Comparison of ENCODE assay signal across 13 cellular contexts in the genomic region with DNA sequence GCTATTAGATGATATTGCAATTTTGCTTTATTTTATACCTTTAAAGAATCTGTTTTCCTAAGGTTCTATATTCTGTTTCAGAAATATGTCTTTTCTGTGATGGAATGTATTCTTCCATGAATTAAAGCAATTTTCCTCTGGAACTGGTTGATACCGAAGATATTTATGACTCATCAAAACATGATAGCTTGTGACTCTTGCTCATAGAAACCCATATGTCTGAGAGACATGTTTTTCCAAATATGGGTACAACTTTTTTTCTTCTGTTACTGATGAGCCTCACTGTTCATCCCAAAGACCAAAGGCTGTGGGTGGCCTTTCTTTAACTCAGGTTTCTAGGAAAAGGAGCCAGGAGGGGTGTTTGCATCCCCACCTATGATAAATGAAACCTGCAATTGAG.
DNase-seq lines count a peak whose midpoint lies in the region; FAIRE-seq and TF ChIP-seq lines count a peak whose summit lies in the region.
"Had no signal": no experiment of that assay in that cellular context is flagged by ENCODE, and none has a peak within 500 bp of the region (broad histone marks: within the 10 kb centered on the region; RNA-seq: fewer than 3 reads in every experiment).

No MANE protein-coding gene starts in this region.

- H3K27ac Mint-ChIP-seq in Caco-2 (ENCODE audit: unreplicated experiment) = no peak overlapping the region
- H3K27ac Mint-ChIP-seq: activated CD4-positive, alpha-beta T cell treated with anti-CD3 and anti-CD28 coated beads for 36 hours had no signal

- no peaks in the 10 kb centered on the region for H3K4me1 Mint-ChIP-seq in Caco-2 (ENCODE audit: low read depth, unreplicated experiment)
- H3K4me1 Mint-ChIP-seq: activated CD4-positive, alpha-beta T cell treated with anti-CD3 and anti-CD28 coated beads for 36 hours; brain had no signal

- H3K4me3 Mint-ChIP-seq in Caco-2 (ENCODE audit: unreplicated experiment) = no peak overlapping the region
- H3K4me3 Mint-ChIP-seq: activated CD4-positive, alpha-beta T cell treated with anti-CD3 and anti-CD28 coated beads for 36 hours; brain had no signal

- no peaks in the 10 kb centered on the region for H3K36me3 Mint-ChIP-seq in Caco-2 (ENCODE audit: insufficient read depth, unreplicated experiment)
- H3K36me3 Mint-ChIP-seq: brain had no signal

- H3K9ac ChIP-seq in smooth muscle cell (ENCODE audit: low read depth) = no peak overlapping the region

- H4K20me1 ChIP-seq in smooth muscle cell (ENCODE audit: low read depth) = no peaks in the 10 kb centered on the region

- no peak for FAIRE-seq in D721Med (lab: Jason Lieb, UNC)

- BruUV-seq in Caco-2 (replicated peaks; lab: Mats Ljungman, UMichigan) = no TSS peak

- CTCF ChIA-PET in Caco-2 (lab: Charles Lee) = no interaction called here

- H3K27me3 ChIP-seq in smooth muscle cell (ENCODE audit: low read depth) (no peaks in the 10 kb centered on the region), Caco-2 (replicated peaks; ENCODE audit: control insufficient read depth, insufficient read depth, low read length) (no peaks in the 10 kb centered on the region)
- H3K27me3 ChIP-seq: right lobe of liver had no signal

- H3K4me3 ChIP-seq in fibroblast of mammary gland (ENCODE audit: control insufficient read depth, low read depth, low read length) = no peak overlapping the region
- H3K4me3 ChIP-seq in smooth muscle cell = no peak overlapping the region
- H3K4me3 ChIP-seq in Caco-2 (ENCODE audit: low read depth, low read length) = no peak overlapping the region
- H3K4me3 ChIP-seq: right lobe of liver had no signal

- H3K36me3 ChIP-seq in smooth muscle cell (ENCODE audit: low read depth) (no peaks in the 10 kb centered on the region), Caco-2 (ENCODE audit: control insufficient read depth, insufficient read depth, low read length) (no peaks in the 10 kb centered on the region)
- H3K36me3 ChIP-seq: right lobe of liver had no signal

- peak overlapping the region; percentile 34 for H3K27ac ChIP-seq in smooth muscle cell (ENCODE audit: low read depth)
- H3K27ac ChIP-seq: epithelial cell of prostate, right lobe of liver had no signal

- no peak overlapping the region for H2AFZ ChIP-seq in smooth muscle cell (ENCODE audit: low read depth)

- H3K9me3 Mint-ChIP-seq in Caco-2 (ENCODE audit: unreplicated experiment) = peaks cover 10% of the 10 kb centered on the region

- no peaks in the 10 kb centered on the region for H3K79me2 ChIP-seq in smooth muscle cell (ENCODE audit: low read depth)

- 47% methylated on average over 1 of the region's 1 CpG for WGBS in smooth muscle cell (ENCODE audit: low lambda C conversion rate)

- no peak overlapping the region for H3K4me2 ChIP-seq in smooth muscle cell

- H3K27me3 Mint-ChIP-seq in Caco-2 (ENCODE audit: insufficient read depth, unreplicated experiment) = peaks cover 6% of the 10 kb centered on the region
- H3K27me3 Mint-ChIP-seq: activated CD4-positive, alpha-beta T cell treated with anti-CD3 and anti-CD28 coated beads for 36 hours had no signal

- TF ChIP-seq CTCF in fibroblast of mammary gland (conservative IDR thresholded peaks at IDR 0.05; ENCODE audit: control insufficient read depth, insufficient read depth, low read depth, low read length) = no peak
- TF ChIP-seq CTCF in smooth muscle cell (IDR thresholded peaks at IDR 0.05; ENCODE audit: borderline replicate concordance, insufficient read depth, poor library complexity, severe bottlenecking) = no peak
- TF ChIP-seq CTCF in Caco-2 (IDR thresholded peaks at IDR 0.05; ENCODE audit: insufficient read depth in 1 of 2, low read depth in 1 of 2, low read length in 1 of 2, severe bottlenecking in 1 of 2, unreplicated experiment in 1 of 2) = no peak
- TF ChIP-seq CTCF in D721Med (IDR thresholded peaks at IDR 0.05; ENCODE audit: insufficient read depth, missing control alignments) = no peak

- H3K9me3 ChIP-seq in smooth muscle cell (replicated peaks; ENCODE audit: low read depth) (no peaks in the 10 kb centered on the region), Caco-2 (no peaks in the 10 kb centered on the region)
- H3K9me3 ChIP-seq: right lobe of liver had no signal

- intact Hi-C loops in Caco-2 (cut with micrococcal nuclease; ENCODE audit: unreplicated experiment) = no loop called here

- POLR2A ChIA-PET in Caco-2 (lab: Charles Lee) = no interaction called here

- H3F3A ChIP-seq in smooth muscle cell (ENCODE audit: low read depth) = no peaks in the 10 kb centered on the region

- DNase-seq in ELR (ENCODE audit: low read depth) (peak; percentile 86), RPMI7951 (ENCODE audit: low read depth) (peak; percentile 80), fibroblast of mammary gland (ENCODE audit: low read depth) (peak; percentile 91), smooth muscle cell (lab: John Stamatoyannopoulos, UW; ENCODE audit: unreplicated experiment) (no peak), Caco-2 (no peak), D721Med (ENCODE audit: insufficient read length, low spot score) (no peak), NCI-H146 (lab: John Stamatoyannopoulos, UW) (no peak)
- DNase-seq: activated CD4-positive, alpha-beta T cell treated with anti-CD3 and anti-CD28 coated beads for 36 hours; DMS153; NCI-H2107; right lobe of liver had no signal

- H3K4me1 ChIP-seq in smooth muscle cell (ENCODE audit: low read depth) = no peaks in the 10 kb centered on the region
- no peaks in the 10 kb centered on the region for H3K4me1 ChIP-seq in Caco-2

Comparison
In these comparisons a context has a peak if more than half of its experiments do, and no peak if none do; other contexts are left out.
1. DNase-seq: peak in ELR (single experiment), RPMI7951 (single experiment) and fibroblast of mammary gland (single experiment); none in smooth muscle cell (single experiment), Caco-2 (0 of 2), D721Med (single experiment) and NCI-H146 (single experiment).